ENCODE assay signal across 4 cellular contexts in genomic region chr16:74722156-74722555, GRCh38. TPM values are rescaled to one million over a fixed set of nuclear protein-coding genes. Genes with fewer than 3 reads are reported as not detected.
"Had no signal": no experiment of that assay in that cellular context is flagged by ENCODE, and none has a peak within 500 bp of the region (broad histone marks: within the 10 kb centered on the region; RNA-seq: fewer than 3 reads in every experiment).

No MANE protein-coding gene starts in this region.

RNA-seq across cellular contexts. Expression of gene MLKL, which starts 21.5 kb away (rescaled TPM):
- total RNA-seq: SJCRH30 had no signal

RNA-seq across cellular contexts. Expression of gene FA2H, which starts 52.5 kb away (rescaled TPM):
- total RNA-seq: MCF 10A, RPMI7951, SJCRH30, SK-MEL-5 had no signal
